ENCODE assay signal across 2 cellular contexts in the genomic region with DNA sequence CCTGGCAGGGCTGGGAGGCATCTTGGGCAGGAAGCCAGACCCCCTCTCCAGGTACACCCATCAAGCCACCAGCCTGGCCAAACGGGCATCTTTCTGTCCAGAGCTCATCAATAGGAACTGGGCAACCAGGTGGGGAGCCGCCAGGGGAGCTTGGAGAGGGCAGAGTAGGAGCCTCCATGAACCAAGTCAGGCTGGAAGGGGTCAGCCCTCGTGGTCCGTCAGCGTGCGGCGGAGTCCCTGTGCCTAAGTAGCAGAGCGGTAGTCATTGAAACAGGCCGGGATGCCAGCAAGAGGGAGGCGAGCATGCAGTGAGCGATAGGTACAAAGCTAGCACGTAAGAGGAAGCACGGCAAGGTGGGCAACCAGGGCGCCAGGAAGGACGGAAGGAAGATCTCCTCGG.
TF ChIP-seq lines count a peak whose summit lies in the region.

No MANE protein-coding gene starts in this region.

TF ChIP-seq in SK-N-SH, 30 proteins besides CTCF, POLR2A, EP300 and RAD21 (continued from another document):
- TF ChIP-seq EZH2phosphoT487 (IDR thresholded peaks at IDR 0.05; ENCODE audit: borderline replicate concordance, low read depth) (no peak), FOSL2 (IDR thresholded peaks at IDR 0.05; ENCODE audit: borderline replicate concordance, low read depth) (no peak), MXI1 (IDR thresholded peaks at IDR 0.05; ENCODE audit: low read depth, low read length) (no peak), TCF12 (IDR thresholded peaks at IDR 0.05) (no peak), GABPA (IDR thresholded peaks at IDR 0.05; ENCODE audit: low read depth) (no peak), RCOR1 (IDR thresholded peaks at IDR 0.05; ENCODE audit: low read length) (no peak), JUND (IDR thresholded peaks at IDR 0.05) (no peak), ELF1 (IDR thresholded peaks at IDR 0.05) (no peak), NFIC (IDR thresholded peaks at IDR 0.05; ENCODE audit: borderline replicate concordance) (no peak), FOXM1 (IDR thresholded peaks at IDR 0.05; ENCODE audit: low read depth) (no peak)
- TF ChIP-seq, protein P1, sequence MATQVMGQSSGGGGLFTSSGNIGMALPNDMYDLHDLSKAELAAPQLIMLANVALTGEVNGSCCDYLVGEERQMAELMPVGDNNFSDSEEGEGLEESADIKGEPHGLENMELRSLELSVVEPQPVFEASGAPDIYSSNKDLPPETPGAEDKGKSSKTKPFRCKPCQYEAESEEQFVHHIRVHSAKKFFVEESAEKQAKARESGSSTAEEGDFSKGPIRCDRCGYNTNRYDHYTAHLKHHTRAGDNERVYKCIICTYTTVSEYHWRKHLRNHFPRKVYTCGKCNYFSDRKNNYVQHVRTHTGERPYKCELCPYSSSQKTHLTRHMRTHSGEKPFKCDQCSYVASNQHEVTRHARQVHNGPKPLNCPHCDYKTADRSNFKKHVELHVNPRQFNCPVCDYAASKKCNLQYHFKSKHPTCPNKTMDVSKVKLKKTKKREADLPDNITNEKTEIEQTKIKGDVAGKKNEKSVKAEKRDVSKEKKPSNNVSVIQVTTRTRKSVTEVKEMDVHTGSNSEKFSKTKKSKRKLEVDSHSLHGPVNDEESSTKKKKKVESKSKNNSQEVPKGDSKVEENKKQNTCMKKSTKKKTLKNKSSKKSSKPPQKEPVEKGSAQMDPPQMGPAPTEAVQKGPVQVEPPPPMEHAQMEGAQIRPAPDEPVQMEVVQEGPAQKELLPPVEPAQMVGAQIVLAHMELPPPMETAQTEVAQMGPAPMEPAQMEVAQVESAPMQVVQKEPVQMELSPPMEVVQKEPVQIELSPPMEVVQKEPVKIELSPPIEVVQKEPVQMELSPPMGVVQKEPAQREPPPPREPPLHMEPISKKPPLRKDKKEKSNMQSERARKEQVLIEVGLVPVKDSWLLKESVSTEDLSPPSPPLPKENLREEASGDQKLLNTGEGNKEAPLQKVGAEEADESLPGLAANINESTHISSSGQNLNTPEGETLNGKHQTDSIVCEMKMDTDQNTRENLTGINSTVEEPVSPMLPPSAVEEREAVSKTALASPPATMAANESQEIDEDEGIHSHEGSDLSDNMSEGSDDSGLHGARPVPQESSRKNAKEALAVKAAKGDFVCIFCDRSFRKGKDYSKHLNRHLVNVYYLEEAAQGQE (IDR thresholded peaks at IDR 0.05; ENCODE audit: low read depth, low read length) = no peak

TF ChIP-seq in SK-N-SH treated with all-trans-retinoic acid at 6 μM for 48 hours, 23 proteins besides CTCF, POLR2A, EP300 and RAD21 (continued from another document):
- TF ChIP-seq, protein P2, sequence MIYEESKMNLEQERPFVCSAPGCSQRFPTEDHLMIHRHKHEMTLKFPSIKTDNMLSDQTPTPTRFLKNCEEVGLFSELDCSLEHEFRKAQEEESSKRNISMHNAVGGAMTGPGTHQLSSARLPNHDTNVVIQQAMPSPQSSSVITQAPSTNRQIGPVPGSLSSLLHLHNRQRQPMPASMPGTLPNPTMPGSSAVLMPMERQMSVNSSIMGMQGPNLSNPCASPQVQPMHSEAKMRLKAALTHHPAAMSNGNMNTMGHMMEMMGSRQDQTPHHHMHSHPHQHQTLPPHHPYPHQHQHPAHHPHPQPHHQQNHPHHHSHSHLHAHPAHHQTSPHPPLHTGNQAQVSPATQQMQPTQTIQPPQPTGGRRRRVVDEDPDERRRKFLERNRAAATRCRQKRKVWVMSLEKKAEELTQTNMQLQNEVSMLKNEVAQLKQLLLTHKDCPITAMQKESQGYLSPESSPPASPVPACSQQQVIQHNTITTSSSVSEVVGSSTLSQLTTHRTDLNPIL (CRISPR knock-in tag; IDR thresholded peaks at IDR 0.05; ENCODE audit: low read depth) = no peak
- TF ChIP-seq GLIS3 (CRISPR knock-in tag; IDR thresholded peaks at IDR 0.05) (no peak), SNAI2 (CRISPR knock-in tag; IDR thresholded peaks at IDR 0.05) (no peak), ZFP30 (CRISPR knock-in tag; IDR thresholded peaks at IDR 0.05) (no peak), ZC3H10 (CRISPR knock-in tag; IDR thresholded peaks at IDR 0.05) (no peak), OSR1 (CRISPR knock-in tag; IDR thresholded peaks at IDR 0.05) (no peak)
- TF ChIP-seq, protein P3, sequence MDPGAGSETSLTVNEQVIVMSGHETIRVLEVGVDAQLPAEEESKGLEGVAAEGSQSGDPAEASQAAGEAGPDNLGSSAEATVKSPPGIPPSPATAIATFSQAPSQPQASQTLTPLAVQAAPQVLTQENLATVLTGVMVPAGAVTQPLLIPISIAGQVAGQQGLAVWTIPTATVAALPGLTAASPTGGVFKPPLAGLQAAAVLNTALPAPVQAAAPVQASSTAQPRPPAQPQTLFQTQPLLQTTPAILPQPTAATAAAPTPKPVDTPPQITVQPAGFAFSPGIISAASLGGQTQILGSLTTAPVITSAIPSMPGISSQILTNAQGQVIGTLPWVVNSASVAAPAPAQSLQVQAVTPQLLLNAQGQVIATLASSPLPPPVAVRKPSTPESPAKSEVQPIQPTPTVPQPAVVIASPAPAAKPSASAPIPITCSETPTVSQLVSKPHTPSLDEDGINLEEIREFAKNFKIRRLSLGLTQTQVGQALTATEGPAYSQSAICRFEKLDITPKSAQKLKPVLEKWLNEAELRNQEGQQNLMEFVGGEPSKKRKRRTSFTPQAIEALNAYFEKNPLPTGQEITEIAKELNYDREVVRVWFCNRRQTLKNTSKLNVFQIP (CRISPR knock-in tag; IDR thresholded peaks at IDR 0.05; ENCODE audit: borderline replicate concordance, low read depth) = no peak
